Comparison of ENCODE assay signal across 28 cellular contexts in genomic region chr12:14557966-14558365, GRCh38. TPM values are rescaled to one million over a fixed set of nuclear protein-coding genes. Genes with fewer than 3 reads are reported as not detected.
"Had no signal": no experiment of that assay in that cellular context is flagged by ENCODE, and none has a peak within 500 bp of the region (broad histone marks: within the 10 kb centered on the region; RNA-seq: fewer than 3 reads in every experiment).

No MANE protein-coding gene starts in this region.

- ATAC-seq: activated CD4-positive, CD25-positive, alpha-beta regulatory T cell treated with anti-CD3 and anti-CD28 coated beads, Interleukin-2, amount 50 U/mL, for 24 hours; body of pancreas; effector memory CD8-positive, alpha-beta T cell; foreskin keratinocyte; heart left ventricle; naive thymus-derived CD8-positive, alpha-beta T cell had no signal

- H3K4me3 Mint-ChIP-seq: activated naive CD4-positive, alpha-beta T cell treated with anti-CD3 and anti-CD28 coated beads for 36 hours; activated naive CD8-positive, alpha-beta T cell treated with anti-CD3 and anti-CD28 coated beads for 36 hours; effector memory CD8-positive, alpha-beta T cell; immature natural killer cell; mesothelial cell of epicardium; naive thymus-derived CD8-positive, alpha-beta T cell; neural crest cell; type B pancreatic cell had no signal

- DNase-seq: activated CD4-positive, alpha-beta T cell treated with anti-CD3 and anti-CD28 coated beads for 48 hours; activated CD4-positive, alpha-beta T cell treated with anti-CD3 and anti-CD28 coated beads, Interleukin-2, amount 50 U/mL, for 48 hours; activated CD8-positive, alpha-beta memory T cell treated with anti-CD3 and anti-CD28 coated beads for 24 hours; activated effector memory CD4-positive, alpha-beta T cell treated with anti-CD3 and anti-CD28 coated beads, Interleukin-2, amount 50 U/mL, for 16 hours; activated naive CD4-positive, alpha-beta T cell treated with anti-CD3 and anti-CD28 coated beads for 36 hours; activated naive CD8-positive, alpha-beta T cell treated with anti-CD3 and anti-CD28 coated beads for 36 hours; adrenal gland; aorta; body of pancreas; cerebellar nuclear complex; effector memory CD8-positive, alpha-beta T cell; erythroblast; foreskin keratinocyte; heart left ventricle; hypothalamus; immature natural killer cell; naive thymus-derived CD8-positive, alpha-beta T cell; stimulated activated naive CD4-positive, alpha-beta T cell treated with Interleukin-2 at 50 U/mL for 16 hours; T-helper 9 cell; testis; uterus had no signal

- H3K36me3 Mint-ChIP-seq: activated naive CD8-positive, alpha-beta T cell treated with anti-CD3 and anti-CD28 coated beads for 36 hours; immature natural killer cell; naive thymus-derived CD8-positive, alpha-beta T cell; type B pancreatic cell had no signal

- H3K4me1 Mint-ChIP-seq: immature natural killer cell, neural crest cell had no signal

- H3K9me3 Mint-ChIP-seq: activated naive CD4-positive, alpha-beta T cell treated with anti-CD3 and anti-CD28 coated beads for 36 hours; activated naive CD8-positive, alpha-beta T cell treated with anti-CD3 and anti-CD28 coated beads for 36 hours; effector memory CD8-positive, alpha-beta T cell; immature natural killer cell; naive thymus-derived CD8-positive, alpha-beta T cell; neural crest cell; type B pancreatic cell had no signal

- H3K9me3 ChIP-seq: adrenal gland, body of pancreas, right atrium auricular region, testis, uterus had no signal

- H3K27me3 Mint-ChIP-seq: activated naive CD8-positive, alpha-beta T cell treated with anti-CD3 and anti-CD28 coated beads for 36 hours; type B pancreatic cell had no signal

- H3K4me3 ChIP-seq: adrenal gland, body of pancreas, coronary artery, heart left ventricle, right atrium auricular region, testis, uterus had no signal

- H3K27ac Mint-ChIP-seq: activated naive CD4-positive, alpha-beta T cell treated with anti-CD3 and anti-CD28 coated beads for 36 hours; activated naive CD8-positive, alpha-beta T cell treated with anti-CD3 and anti-CD28 coated beads for 36 hours; effector memory CD8-positive, alpha-beta T cell; immature natural killer cell; mesothelial cell of epicardium; naive thymus-derived CD8-positive, alpha-beta T cell had no signal

- H3K36me3 ChIP-seq: adrenal gland, heart left ventricle, right atrium auricular region, uterus had no signal

- H3K4me1 ChIP-seq: adrenal gland, foreskin keratinocyte, uterus had no signal

- H3K27ac ChIP-seq: adrenal gland, coronary artery, foreskin keratinocyte, right atrium auricular region, testis, uterus, VCaP had no signal

- H3K27me3 ChIP-seq: adrenal gland, body of pancreas, foreskin keratinocyte, heart left ventricle, right atrium auricular region, testis, uterus had no signal

RNA-seq across cellular contexts. Expression of gene PLBD1, which starts 9.7 kb away (rescaled TPM):
- total RNA-seq: activated naive CD4-positive, alpha-beta T cell treated with anti-CD3 and anti-CD28 coated beads for 36 hours had no signal
